In genomic region chr9:109972026-109973005, GRCh38 we compare ENCODE assay signal across 8 cellular contexts.
A peak's percentile ranks its signal among the peaks of the same experiment; 100 is the strongest.
DNase-seq lines count a peak whose midpoint lies in the region; ATAC-seq and TF ChIP-seq lines count a peak whose summit lies in the region.

No MANE protein-coding gene starts in this region.

- H3K9ac ChIP-seq in neural progenitor cell = no peak overlapping the region

- no peaks in the 10 kb centered on the region for H3K36me3 ChIP-seq in neural progenitor cell
- no peaks in the 10 kb centered on the region for H3K36me3 ChIP-seq in esophagus muscularis mucosa

- no peaks in the 10 kb centered on the region for H3K9me3 Mint-ChIP-seq in activated T-cell treated with anti-CD3 and anti-CD28 coated beads, Interleukin-2, amount 50 U/mL, for 4 hours
- H3K9me3 Mint-ChIP-seq in activated T-cell treated with anti-CD3 and anti-CD28 coated beads, Interleukin-2, amount 50 U/mL, for 24 hours = peaks cover 3% of the 10 kb centered on the region
- H3K9me3 Mint-ChIP-seq in T-helper 1 cell treated with Interleukin-12 subunit alpha and Interleukin-12 subunit beta and Interleukin-4 antibody, amounts not matched to agents 30 μg/mL and 1 μg/mL, for 36 hours = peaks cover 3% of the 10 kb centered on the region
- no peaks in the 10 kb centered on the region for H3K9me3 Mint-ChIP-seq in neural progenitor cell

- H4K20me1 ChIP-seq in neural progenitor cell (ENCODE audit: low read depth) = no peaks in the 10 kb centered on the region

- peak; percentile 9 to 11 for ATAC-seq in activated T-cell treated with anti-CD3 and anti-CD28 coated beads, Interleukin-2, amount 50 U/mL, for 4 hours
- ATAC-seq in HG02973 (IDR thresholded peaks at IDR 0.05; ENCODE audit: unreplicated experiment) = peak; percentile 40

- WGBS in esophagus muscularis mucosa = 91% methylated on average over 6 of the region's 6 CpGs

- H3K4me1 Mint-ChIP-seq in activated T-cell treated with anti-CD3 and anti-CD28 coated beads, Interleukin-2, amount 50 U/mL, for 4 hours (ENCODE audit: low read depth) = peaks cover 72% of the 10 kb centered on the region
- peaks cover 86% of the 10 kb centered on the region for H3K4me1 Mint-ChIP-seq in activated T-cell treated with anti-CD3 and anti-CD28 coated beads, Interleukin-2, amount 50 U/mL, for 24 hours (ENCODE audit: low read depth)
- peaks cover 80% of the 10 kb centered on the region for H3K4me1 Mint-ChIP-seq in T-helper 1 cell treated with Interleukin-12 subunit alpha and Interleukin-12 subunit beta and Interleukin-4 antibody, amounts not matched to agents 30 μg/mL and 1 μg/mL, for 36 hours (ENCODE audit: low read depth)
- peaks cover 21% of the 10 kb centered on the region for H3K4me1 Mint-ChIP-seq in neural progenitor cell

- H3K9me3 ChIP-seq in neural progenitor cell (ENCODE audit: low read depth) (no peaks in the 10 kb centered on the region), esophagus muscularis mucosa (no peaks in the 10 kb centered on the region)

- H2AFZ ChIP-seq in neural progenitor cell (replicated peaks) = no peak overlapping the region

- no peaks in the 10 kb centered on the region for H3K79me2 ChIP-seq in neural progenitor cell (ENCODE audit: low read depth)

- no peaks in the 10 kb centered on the region for H3K36me3 Mint-ChIP-seq in activated T-cell treated with anti-CD3 and anti-CD28 coated beads, Interleukin-2, amount 50 U/mL, for 4 hours (ENCODE audit: insufficient read depth)
- H3K36me3 Mint-ChIP-seq in activated T-cell treated with anti-CD3 and anti-CD28 coated beads, Interleukin-2, amount 50 U/mL, for 24 hours (ENCODE audit: low read depth) = no peaks in the 10 kb centered on the region
- peaks cover 15% of the 10 kb centered on the region for H3K36me3 Mint-ChIP-seq in T-helper 1 cell treated with Interleukin-12 subunit alpha and Interleukin-12 subunit beta and Interleukin-4 antibody, amounts not matched to agents 30 μg/mL and 1 μg/mL, for 36 hours (ENCODE audit: low read depth)
- H3K36me3 Mint-ChIP-seq in neural progenitor cell = no peaks in the 10 kb centered on the region

- no peak overlapping the region for H3K4me2 ChIP-seq in neural progenitor cell

- TF ChIP-seq EP300 in esophagus muscularis mucosa (IDR thresholded peaks at IDR 0.05) = no peak

- H3K27ac Mint-ChIP-seq in activated T-cell treated with anti-CD3 and anti-CD28 coated beads, Interleukin-2, amount 50 U/mL, for 24 hours = no peak overlapping the region
- peak overlapping the region; percentile 79 for H3K27ac Mint-ChIP-seq in T-helper 1 cell treated with Interleukin-12 subunit alpha and Interleukin-12 subunit beta and Interleukin-4 antibody, amounts not matched to agents 30 μg/mL and 1 μg/mL, for 36 hours
- no peak overlapping the region for H3K27ac Mint-ChIP-seq in neural progenitor cell

- no peak overlapping the region for H3K27ac ChIP-seq in neural progenitor cell
- H3K27ac ChIP-seq in esophagus muscularis mucosa (replicated peaks in 1 of 4) = no peak overlapping the region

- intact Hi-C loops in esophagus muscularis mucosa (cut with DNase I) = no loop called here

- H3K27me3 Mint-ChIP-seq in activated T-cell treated with anti-CD3 and anti-CD28 coated beads, Interleukin-2, amount 50 U/mL, for 4 hours (ENCODE audit: low read depth) = no peaks in the 10 kb centered on the region
- peaks cover 4% of the 10 kb centered on the region for H3K27me3 Mint-ChIP-seq in activated T-cell treated with anti-CD3 and anti-CD28 coated beads, Interleukin-2, amount 50 U/mL, for 24 hours
- no peaks in the 10 kb centered on the region for H3K27me3 Mint-ChIP-seq in T-helper 1 cell treated with Interleukin-12 subunit alpha and Interleukin-12 subunit beta and Interleukin-4 antibody, amounts not matched to agents 30 μg/mL and 1 μg/mL, for 36 hours (ENCODE audit: low read depth)
- peaks cover 8% of the 10 kb centered on the region for H3K27me3 Mint-ChIP-seq in neural progenitor cell (ENCODE audit: insufficient read depth, low read depth)

- H3K4me3 ChIP-seq in neural progenitor cell (no peak overlapping the region), esophagus muscularis mucosa (no peak overlapping the region)

- H3K27me3 ChIP-seq in neural progenitor cell (no peaks in the 10 kb centered on the region), esophagus muscularis mucosa (no peaks in the 10 kb centered on the region)

- TF ChIP-seq POLR2A in esophagus muscularis mucosa (IDR thresholded peaks at IDR 0.05; ENCODE audit: low read depth) = no peak

- H3K4me1 ChIP-seq in neural progenitor cell (peaks cover 12% of the 10 kb centered on the region), esophagus muscularis mucosa (peaks cover 3 to 20% (median 16%) of the 10 kb centered on the region in 4 donors)

- H3F3A ChIP-seq in neural progenitor cell (ENCODE audit: low read depth) = no peaks in the 10 kb centered on the region

- DNase-seq in activated T-cell treated with anti-CD3 and anti-CD28 coated beads, Interleukin-2, amount 50 U/mL, for 4 hours = no peak
- DNase-seq in activated T-cell treated with anti-CD3 and anti-CD28 coated beads, Interleukin-2, amount 50 U/mL, for 24 hours = no peak
- DNase-seq in neural progenitor cell (ENCODE audit: low spot score) = no peak
- no peak for DNase-seq in esophagus muscularis mucosa (ENCODE audit: extremely low spot score)
- no peak for DNase-seq in T1000 (lab: John Stamatoyannopoulos, UW)
- DNase-seq in NCI-H2227 (lab: John Stamatoyannopoulos, UW; ENCODE audit: unreplicated experiment) = no peak

- TF ChIP-seq CTCF in neural progenitor cell (IDR thresholded peaks at IDR 0.05) = peak; percentile 22
- no peak for TF ChIP-seq CTCF in esophagus muscularis mucosa (IDR thresholded peaks at IDR 0.05)

- H3K4me3 Mint-ChIP-seq in activated T-cell treated with anti-CD3 and anti-CD28 coated beads, Interleukin-2, amount 50 U/mL, for 4 hours = no peak overlapping the region
- no peak overlapping the region for H3K4me3 Mint-ChIP-seq in activated T-cell treated with anti-CD3 and anti-CD28 coated beads, Interleukin-2, amount 50 U/mL, for 24 hours
- H3K4me3 Mint-ChIP-seq in T-helper 1 cell treated with Interleukin-12 subunit alpha and Interleukin-12 subunit beta and Interleukin-4 antibody, amounts not matched to agents 30 μg/mL and 1 μg/mL, for 36 hours = peak overlapping the region; percentile 1
- H3K4me3 Mint-ChIP-seq in neural progenitor cell = no peak overlapping the region
